In the genomic region with DNA sequence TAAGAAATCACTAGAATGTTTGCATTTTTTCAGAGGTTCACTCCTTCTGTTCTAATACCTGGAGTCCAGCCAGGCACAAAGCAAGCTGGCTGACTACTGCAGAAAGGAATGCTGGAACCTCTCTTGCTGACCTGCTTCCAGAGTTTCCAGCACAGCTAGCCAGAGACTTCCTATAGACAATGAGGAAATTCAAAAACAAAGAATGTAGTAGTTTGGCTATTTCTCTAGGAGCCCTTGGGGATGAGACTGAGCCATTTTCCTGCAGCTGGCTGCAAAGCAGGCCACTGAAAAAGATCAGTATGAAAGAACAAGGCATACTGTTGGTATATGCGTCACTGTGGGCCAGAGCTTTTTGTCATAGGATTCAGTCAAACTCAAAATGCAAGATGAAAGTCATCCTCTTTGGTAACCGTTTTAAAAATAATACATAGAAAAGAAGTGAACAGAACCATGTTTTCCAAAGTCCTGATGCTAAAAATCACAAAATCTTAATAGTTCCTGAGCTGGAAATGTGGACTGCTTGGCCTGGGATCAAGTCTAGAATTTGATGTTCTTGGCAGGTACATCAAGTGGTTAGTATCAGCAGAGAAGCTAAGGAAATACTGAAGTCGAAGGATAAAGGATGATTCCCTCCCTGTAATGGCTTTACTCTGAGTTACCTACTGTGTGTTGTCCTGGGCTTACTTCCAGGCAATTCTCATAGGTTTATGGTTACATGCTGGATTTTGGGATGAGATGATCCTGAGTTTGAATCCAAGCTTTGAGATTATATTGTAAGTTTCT, we compare ENCODE assay signal across 8 cellular contexts. TPM values are rescaled to one million over a fixed set of nuclear protein-coding genes. Genes with fewer than 3 reads are reported as not detected.
DNase-seq lines count a peak whose midpoint lies in the region; ATAC-seq and TF ChIP-seq lines count a peak whose summit lies in the region.

No MANE protein-coding gene starts in this region.

- H3K9me3 ChIP-seq in RWPE2 (ENCODE audit: severe bottlenecking) = no peaks in the 10 kb centered on the region
- no peaks in the 10 kb centered on the region for H3K9me3 ChIP-seq in neuronal stem cell (replicated peaks in 1 of 2; ENCODE audit: control insufficient read depth in 2 of 2, insufficient read depth in 1 of 2, low read depth in 1 of 2, low read length in 2 of 2)

- no peak overlapping the region for H3K9ac ChIP-seq in neuronal stem cell (ENCODE audit: low read depth, low read length, poor library complexity)

- H3K27ac ChIP-seq in RWPE2 (ENCODE audit: poor library complexity, severe bottlenecking) (peak overlapping the region; percentile 86), neuronal stem cell (replicated peaks; ENCODE audit: low read length) (peak overlapping the region; percentile 8)

- DNase-seq in AG09309 (ENCODE audit: low read depth) = peak; percentile 95
- DNase-seq in RWPE2 (ENCODE audit: low spot score) = peak; percentile 82
- DNase-seq in fibroblast of the aortic adventitia (ENCODE audit: low read depth) = peak; percentile 99
- DNase-seq in neuronal stem cell (ENCODE audit: low spot score) = peak; percentile 39
- no peak for DNase-seq in T-helper 2 cell
- DNase-seq in activated CD4-positive, CD25-positive, alpha-beta regulatory T cell (lab: John Stamatoyannopoulos, UW) = no peak
- no peak for DNase-seq in NCI-H146 treated with DMSO at 0.1 percent for 48 hours (lab: John Stamatoyannopoulos, UW; ENCODE audit: unreplicated experiment)

- no peak overlapping the region for H4K8ac ChIP-seq in neuronal stem cell (ENCODE audit: low read depth, low read length)

- H3K4ac ChIP-seq in neuronal stem cell (ENCODE audit: low read length) = no peak overlapping the region

- H3K23ac ChIP-seq in neuronal stem cell (ENCODE audit: low read depth, low read length, poor library complexity) = no peak overlapping the region

- no peak overlapping the region for H3K14ac ChIP-seq in neuronal stem cell (ENCODE audit: low read length)

- H3K4me1 ChIP-seq in RWPE2 (ENCODE audit: insufficient read depth, poor library complexity, severe bottlenecking) = peaks cover 12% of the 10 kb centered on the region
- H3K4me1 ChIP-seq in neuronal stem cell (ENCODE audit: control insufficient read depth in 2 of 2, insufficient read depth in 1 of 2, low read depth in 1 of 2, low read length in 2 of 2) = no peaks in the 10 kb centered on the region

- H2BK5ac ChIP-seq in neuronal stem cell (ENCODE audit: low read length) = no peak overlapping the region

- no peak overlapping the region for H2BK15ac ChIP-seq in neuronal stem cell (ENCODE audit: low read length)

- H2BK12ac ChIP-seq in neuronal stem cell (ENCODE audit: low read length) = no peak overlapping the region

- peak; percentile 99 for ATAC-seq in RWPE2 (ENCODE audit: low read depth)
- ATAC-seq in HG03378 (IDR thresholded peaks at IDR 0.05; ENCODE audit: unreplicated experiment) = no peak

- H2AFZ ChIP-seq in neuronal stem cell (ENCODE audit: low read length) = peak overlapping the region; percentile 81

- WGBS in neuronal stem cell (ENCODE audit: extremely low coverage in 2 of 2, insufficient read length in 2 of 2, insufficient replicate concordance in 1 of 2), 2 donors = no CpG with 5 or more reads among the region's 3 CpGs

- no peak overlapping the region for H2AK5ac ChIP-seq in neuronal stem cell (ENCODE audit: low read depth, low read length)

- no peak overlapping the region for H2BK120ac ChIP-seq in neuronal stem cell (ENCODE audit: low read depth, low read length)

- H3K4me3 ChIP-seq in AG09309 (ENCODE audit: control insufficient read depth, low read depth, low read length) = no peak overlapping the region
- H3K4me3 ChIP-seq in RWPE2 (ENCODE audit: severe bottlenecking) = no peak overlapping the region
- H3K4me3 ChIP-seq in fibroblast of the aortic adventitia (ENCODE audit: low read depth, low read length) = no peak overlapping the region
- H3K4me3 ChIP-seq in neuronal stem cell (ENCODE audit: low read length in 2 of 2) = no peak overlapping the region

- H3K4me2 ChIP-seq in neuronal stem cell (ENCODE audit: insufficient read depth, low read length, poor library complexity, severe bottlenecking) = no peak overlapping the region

- H3K79me1 ChIP-seq in neuronal stem cell (ENCODE audit: low read depth, low read length) = no peaks in the 10 kb centered on the region

- no peak overlapping the region for H3K18ac ChIP-seq in neuronal stem cell (ENCODE audit: low read length)

- no peak for TF ChIP-seq CTCF in AG09309 (IDR thresholded peaks at IDR 0.05; ENCODE audit: control insufficient read depth, insufficient read depth, low read depth, low read length, missing control alignments)
- no peak for TF ChIP-seq CTCF in RWPE2 (IDR thresholded peaks at IDR 0.05; ENCODE audit: poor library complexity, severe bottlenecking)
- TF ChIP-seq CTCF in fibroblast of the aortic adventitia (IDR thresholded peaks at IDR 0.05; ENCODE audit: insufficient read depth, low read length) = no peak

- H3K27me3 ChIP-seq in RWPE2 (ENCODE audit: insufficient read depth, poor library complexity, severe bottlenecking) = no peaks in the 10 kb centered on the region
- H3K27me3 ChIP-seq in neuronal stem cell (ENCODE audit: control insufficient read depth in 3 of 3, insufficient read depth in 3 of 3, low read depth in 1 of 3, low read length in 3 of 3) = no peaks in the 10 kb centered on the region

- H4K91ac ChIP-seq in neuronal stem cell (ENCODE audit: low read depth, low read length, poor library complexity) = no peak overlapping the region

- H3K36me3 ChIP-seq in RWPE2 (ENCODE audit: low read depth) (no peaks in the 10 kb centered on the region), neuronal stem cell (replicated peaks in 1 of 2; ENCODE audit: control insufficient read depth in 2 of 2, insufficient read depth in 2 of 2, low read length in 2 of 2) (no peaks in the 10 kb centered on the region)

RNA-seq across cellular contexts. Expression of a gene that starts 9.0 kb away (rescaled TPM):
- total RNA-seq in fibroblast of the aortic adventitia (ENCODE audit: low replicate concordance) = 18.5 and 108 TPM in 2 replicates
- 1.7 TPM for polyA plus RNA-seq in neuronal stem cell (2013, experiment 1 of 2)
- polyA plus RNA-seq in neuronal stem cell (2013, experiment 2 of 2) = 1.7 TPM

Comparison
In these comparisons a context has a peak if more than half of its experiments do, and no peak if none do; other contexts are left out.
1. DNase-seq: peak in AG09309 (single experiment), RWPE2 (single experiment), fibroblast of the aortic adventitia (single experiment) and neuronal stem cell (single experiment); none in T-helper 2 cell (0 of 5), activated CD4-positive, CD25-positive, alpha-beta regulatory T cell (0 of 4) and NCI-H146 treated with DMSO at 0.1 percent for 48 hours (single experiment).